ENCODE assay signal across 1 cellular context in genomic region chr10:102352066-102352715, GRCh38.
TF ChIP-seq lines count a peak whose summit lies in the region.

No MANE protein-coding gene starts in this region.

TF ChIP-seq in HepG2, 621 proteins besides CTCF, POLR2A, EP300 and RAD21 (continued from another document):
- TF ChIP-seq, protein P1, sequence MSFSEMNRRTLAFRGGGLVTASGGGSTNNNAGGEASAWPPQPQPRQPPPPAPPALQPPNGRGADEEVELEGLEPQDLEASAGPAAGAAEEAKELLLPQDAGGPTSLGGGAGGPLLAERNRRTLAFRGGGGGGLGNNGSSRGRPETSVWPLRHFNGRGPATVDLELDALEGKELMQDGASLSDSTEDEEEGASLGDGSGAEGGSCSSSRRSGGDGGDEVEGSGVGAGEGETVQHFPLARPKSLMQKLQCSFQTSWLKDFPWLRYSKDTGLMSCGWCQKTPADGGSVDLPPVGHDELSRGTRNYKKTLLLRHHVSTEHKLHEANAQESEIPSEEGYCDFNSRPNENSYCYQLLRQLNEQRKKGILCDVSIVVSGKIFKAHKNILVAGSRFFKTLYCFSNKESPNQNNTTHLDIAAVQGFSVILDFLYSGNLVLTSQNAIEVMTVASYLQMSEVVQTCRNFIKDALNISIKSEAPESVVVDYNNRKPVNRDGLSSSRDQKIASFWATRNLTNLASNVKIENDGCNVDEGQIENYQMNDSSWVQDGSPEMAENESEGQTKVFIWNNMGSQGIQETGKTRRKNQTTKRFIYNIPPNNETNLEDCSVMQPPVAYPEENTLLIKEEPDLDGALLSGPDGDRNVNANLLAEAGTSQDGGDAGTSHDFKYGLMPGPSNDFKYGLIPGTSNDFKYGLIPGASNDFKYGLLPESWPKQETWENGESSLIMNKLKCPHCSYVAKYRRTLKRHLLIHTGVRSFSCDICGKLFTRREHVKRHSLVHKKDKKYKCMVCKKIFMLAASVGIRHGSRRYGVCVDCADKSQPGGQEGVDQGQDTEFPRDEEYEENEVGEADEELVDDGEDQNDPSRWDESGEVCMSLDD (CRISPR knock-in tag; IDR thresholded peaks at IDR 0.05; ENCODE audit: borderline replicate concordance), result peak; percentile 35; the same call in 1 of the 2 replicates
- TF ChIP-seq ARHGAP35 (CRISPR knock-in tag; IDR thresholded peaks at IDR 0.05; ENCODE audit: borderline replicate concordance), result no peak
- TF ChIP-seq ZNF792 (CRISPR knock-in tag; IDR thresholded peaks at IDR 0.05), result 0 out of 2 replicates have a peak, but pooled peaks have one; percentile 24
- TF ChIP-seq NR2F2 (IDR thresholded peaks at IDR 0.05; ENCODE audit: borderline replicate concordance, low read depth), result no peak
- TF ChIP-seq, protein P2, sequence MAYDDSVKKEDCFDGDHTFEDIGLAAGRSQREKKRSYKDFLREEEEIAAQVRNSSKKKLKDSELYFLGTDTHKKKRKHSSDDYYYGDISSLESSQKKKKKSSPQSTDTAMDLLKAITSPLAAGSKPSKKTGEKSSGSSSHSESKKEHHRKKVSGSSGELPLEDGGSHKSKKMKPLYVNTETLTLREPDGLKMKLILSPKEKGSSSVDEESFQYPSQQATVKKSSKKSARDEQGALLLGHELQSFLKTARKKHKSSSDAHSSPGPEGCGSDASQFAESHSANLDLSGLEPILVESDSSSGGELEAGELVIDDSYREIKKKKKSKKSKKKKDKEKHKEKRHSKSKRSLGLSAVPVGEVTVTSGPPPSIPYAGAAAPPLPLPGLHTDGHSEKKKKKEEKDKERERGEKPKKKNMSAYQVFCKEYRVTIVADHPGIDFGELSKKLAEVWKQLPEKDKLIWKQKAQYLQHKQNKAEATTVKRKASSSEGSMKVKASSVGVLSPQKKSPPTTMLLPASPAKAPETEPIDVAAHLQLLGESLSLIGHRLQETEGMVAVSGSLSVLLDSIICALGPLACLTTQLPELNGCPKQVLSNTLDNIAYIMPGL (CRISPR knock-in tag; IDR thresholded peaks at IDR 0.05; ENCODE audit: borderline replicate concordance in 1 of 2, low read depth in 1 of 2), result peak in 1 of 2 experiments; percentile 44; a peak in 1 of 4 replicates
- TF ChIP-seq ZNF563 (CRISPR knock-in tag; IDR thresholded peaks at IDR 0.05), result no peak
- TF ChIP-seq ZNF777 (CRISPR knock-in tag; IDR thresholded peaks at IDR 0.05), result 0 out of 2 replicates have a peak, but pooled peaks have one; percentile 25
- TF ChIP-seq MZF1 (CRISPR knock-in tag; IDR thresholded peaks at IDR 0.05; ENCODE audit: borderline replicate concordance), result no peak
- no peak for TF ChIP-seq JARID2 (CRISPR knock-in tag; IDR thresholded peaks at IDR 0.05; ENCODE audit: insufficient replicate concordance)
- no peak for TF ChIP-seq KDM5B (CRISPR knock-in tag; IDR thresholded peaks at IDR 0.05; ENCODE audit: borderline replicate concordance)
- no peak for TF ChIP-seq HDAC2 (CRISPR knock-in tag; IDR thresholded peaks at IDR 0.05)
- TF ChIP-seq ZFP36L2 (CRISPR knock-in tag; IDR thresholded peaks at IDR 0.05), result no peak
- TF ChIP-seq KLF16 (CRISPR knock-in tag; IDR thresholded peaks at IDR 0.05), result 0 out of 4 replicates have a peak, but pooled peaks of 1 of the 2 experiments have one; percentile 38
- TF ChIP-seq MAF1 (CRISPR knock-in tag; IDR thresholded peaks at IDR 0.05; ENCODE audit: borderline replicate concordance), result 0 out of 2 replicates have a peak, but pooled peaks have one; percentile 36
- TF ChIP-seq, protein P3, sequence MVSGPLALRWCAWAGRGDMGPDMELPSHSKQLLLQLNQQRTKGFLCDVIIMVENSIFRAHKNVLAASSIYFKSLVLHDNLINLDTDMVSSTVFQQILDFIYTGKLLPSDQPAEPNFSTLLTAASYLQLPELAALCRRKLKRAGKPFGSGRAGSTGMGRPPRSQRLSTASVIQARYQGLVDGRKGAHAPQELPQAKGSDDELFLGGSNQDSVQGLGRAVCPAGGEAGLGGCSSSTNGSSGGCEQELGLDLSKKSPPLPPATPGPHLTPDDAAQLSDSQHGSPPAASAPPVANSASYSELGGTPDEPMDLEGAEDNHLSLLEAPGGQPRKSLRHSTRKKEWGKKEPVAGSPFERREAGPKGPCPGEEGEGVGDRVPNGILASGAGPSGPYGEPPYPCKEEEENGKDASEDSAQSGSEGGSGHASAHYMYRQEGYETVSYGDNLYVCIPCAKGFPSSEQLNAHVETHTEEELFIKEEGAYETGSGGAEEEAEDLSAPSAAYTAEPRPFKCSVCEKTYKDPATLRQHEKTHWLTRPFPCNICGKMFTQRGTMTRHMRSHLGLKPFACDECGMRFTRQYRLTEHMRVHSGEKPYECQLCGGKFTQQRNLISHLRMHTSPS (CRISPR knock-in tag; IDR thresholded peaks at IDR 0.05; ENCODE audit: low read depth), result no peak
- TF ChIP-seq STAG1 (CRISPR knock-in tag; IDR thresholded peaks at IDR 0.05), result peak; percentile 80
- no peak for TF ChIP-seq ZSCAN29 (CRISPR knock-in tag; conservative IDR thresholded peaks at IDR 0.05)
- peak; percentile 48 for TF ChIP-seq XRCC5 (optimal IDR thresholded peaks at IDR 0.05; ENCODE audit: low read length)
- no peak for TF ChIP-seq FOXA1 (IDR thresholded peaks at IDR 0.05)
- peak; percentile 45; the same call in 1 of the 2 replicates for TF ChIP-seq FOXA1 (CRISPR knock-in tag; IDR thresholded peaks at IDR 0.05)
- no peak for TF ChIP-seq FOXM1 (CRISPR knock-in tag; IDR thresholded peaks at IDR 0.05)
- TF ChIP-seq JUNB (CRISPR knock-in tag; IDR thresholded peaks at IDR 0.05; ENCODE audit: borderline replicate concordance), result no peak
- TF ChIP-seq IRF2 (CRISPR knock-in tag; IDR thresholded peaks at IDR 0.05), result 0 out of 2 replicates have a peak, but pooled peaks have one; percentile 26
- 0 out of 2 replicates have a peak, but pooled peaks have one; percentile 19 for TF ChIP-seq MIER2 (CRISPR knock-in tag; IDR thresholded peaks at IDR 0.05)
- no peak for TF ChIP-seq ZNF891 (CRISPR knock-in tag; IDR thresholded peaks at IDR 0.05)
